In the genomic region with DNA sequence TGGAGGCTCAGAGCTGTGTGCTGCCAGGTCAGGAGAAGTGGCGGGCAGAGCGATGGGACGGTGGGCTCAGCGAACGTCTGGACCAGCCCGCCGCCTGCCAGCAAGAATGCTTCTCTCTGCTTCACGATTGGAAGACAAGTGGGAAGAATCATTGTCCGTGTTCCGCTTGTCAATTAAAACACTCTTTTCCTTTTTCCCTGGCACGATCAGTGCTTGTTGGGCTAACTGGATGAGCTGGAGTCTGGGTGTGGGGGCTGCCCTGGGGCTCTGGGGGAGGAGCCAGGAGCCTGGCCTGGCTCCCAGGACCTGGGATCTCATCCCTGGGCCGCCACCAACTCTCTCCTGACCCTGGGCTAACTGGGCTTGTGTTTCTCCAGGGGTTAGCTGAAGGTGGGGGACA, we compare ENCODE assay signal across 1 cellular context.
TF ChIP-seq lines count a peak whose summit lies in the region.

No MANE protein-coding gene starts in this region.

TF ChIP-seq in SK-N-SH treated with all-trans-retinoic acid at 6 μM for 48 hours, 23 proteins besides CTCF, POLR2A, EP300 and RAD21 (continued from another document):
- TF ChIP-seq, protein P1, sequence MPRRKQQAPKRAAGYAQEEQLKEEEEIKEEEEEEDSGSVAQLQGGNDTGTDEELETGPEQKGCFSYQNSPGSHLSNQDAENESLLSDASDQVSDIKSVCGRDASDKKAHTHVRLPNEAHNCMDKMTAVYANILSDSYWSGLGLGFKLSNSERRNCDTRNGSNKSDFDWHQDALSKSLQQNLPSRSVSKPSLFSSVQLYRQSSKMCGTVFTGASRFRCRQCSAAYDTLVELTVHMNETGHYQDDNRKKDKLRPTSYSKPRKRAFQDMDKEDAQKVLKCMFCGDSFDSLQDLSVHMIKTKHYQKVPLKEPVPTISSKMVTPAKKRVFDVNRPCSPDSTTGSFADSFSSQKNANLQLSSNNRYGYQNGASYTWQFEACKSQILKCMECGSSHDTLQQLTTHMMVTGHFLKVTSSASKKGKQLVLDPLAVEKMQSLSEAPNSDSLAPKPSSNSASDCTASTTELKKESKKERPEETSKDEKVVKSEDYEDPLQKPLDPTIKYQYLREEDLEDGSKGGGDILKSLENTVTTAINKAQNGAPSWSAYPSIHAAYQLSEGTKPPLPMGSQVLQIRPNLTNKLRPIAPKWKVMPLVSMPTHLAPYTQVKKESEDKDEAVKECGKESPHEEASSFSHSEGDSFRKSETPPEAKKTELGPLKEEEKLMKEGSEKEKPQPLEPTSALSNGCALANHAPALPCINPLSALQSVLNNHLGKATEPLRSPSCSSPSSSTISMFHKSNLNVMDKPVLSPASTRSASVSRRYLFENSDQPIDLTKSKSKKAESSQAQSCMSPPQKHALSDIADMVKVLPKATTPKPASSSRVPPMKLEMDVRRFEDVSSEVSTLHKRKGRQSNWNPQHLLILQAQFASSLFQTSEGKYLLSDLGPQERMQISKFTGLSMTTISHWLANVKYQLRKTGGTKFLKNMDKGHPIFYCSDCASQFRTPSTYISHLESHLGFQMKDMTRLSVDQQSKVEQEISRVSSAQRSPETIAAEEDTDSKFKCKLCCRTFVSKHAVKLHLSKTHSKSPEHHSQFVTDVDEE (CRISPR knock-in tag; IDR thresholded peaks at IDR 0.05): no peak
- TF ChIP-seq RARB (CRISPR knock-in tag; IDR thresholded peaks at IDR 0.05) (no peak), ZNF8 (CRISPR knock-in tag; IDR thresholded peaks at IDR 0.05) (no peak)
